In genomic region chr3:16801698-16802097, GRCh38 we compare ENCODE assay signal across 13 cellular contexts.
DNase-seq lines count a peak whose midpoint lies in the region; FAIRE-seq and TF ChIP-seq lines count a peak whose summit lies in the region.
"Had no signal": no experiment of that assay in that cellular context is flagged by ENCODE, and none has a peak within 500 bp of the region (broad histone marks: within the 10 kb centered on the region; RNA-seq: fewer than 3 reads in every experiment).

No MANE protein-coding gene starts in this region.

- peak overlapping the region in 5 of 7 donors; percentile 12 to 74 (median 48) for H3K27ac Mint-ChIP-seq in CD4-positive, alpha-beta memory T cell
- H3K27ac Mint-ChIP-seq: H9, progenitor cell of endocrine pancreas had no signal

- 42 to 66% methylated on average over 5 of the region's 5 CpGs for WGBS in sigmoid colon, 2 donors

- H2AFZ ChIP-seq in PC-9, result peak overlapping the region; percentile 3; the same call in 1 of the 2 replicates

- in situ Hi-C loops in HAP-1 (cut with MboI; ENCODE audit: low sequenced_read_pairs), result no loop called here

- H3K27ac ChIP-seq in CD4-positive, alpha-beta memory T cell (ENCODE audit: low read depth, low read length), result no peak overlapping the region
- no peak overlapping the region for H3K27ac ChIP-seq in PC-9
- peak overlapping the region in 2 of 4 donors; percentile 12 to 40 for H3K27ac ChIP-seq in sigmoid colon
- H3K27ac ChIP-seq: stomach had no signal

- no peaks in the 10 kb centered on the region for H3F3A ChIP-seq in PC-9 (ENCODE audit: insufficient read depth, low read depth)

- H3K79me2 ChIP-seq in PC-9 (ENCODE audit: low read depth), result no peaks in the 10 kb centered on the region

- CTCF ChIA-PET in CD4-positive, alpha-beta memory T cell (lab: Charles Lee; ENCODE audit: partially characterized antibody), result interaction anchor here (0.6 to 2.4 kb wide), 2 partner anchors 10 to 506 kb away, joined by 3 to 7 read pairs; no protein-coding TSS in a partner anchor
- CTCF ChIA-PET in PC-9 (lab: Charles Lee), result no interaction called here

- TF ChIP-seq CTCF in PC-9 (conservative IDR thresholded peaks at IDR 0.05) (no peak), foreskin fibroblast (IDR thresholded peaks at IDR 0.05; ENCODE audit: low read depth, low read length) (no peak), sigmoid colon (IDR thresholded peaks at IDR 0.05) (no peak)

- H3K4me3 ChIP-seq in CD4-positive, alpha-beta memory T cell (ENCODE audit: low read length in 2 of 2), result no peak overlapping the region
- H3K4me3 ChIP-seq in HAP-1, result peak overlapping the region; percentile 1; the same call in 1 of the 2 replicates
- H3K4me3 ChIP-seq in PC-9, result no peak overlapping the region
- no peak overlapping the region for H3K4me3 ChIP-seq in foreskin fibroblast (ENCODE audit: low read depth in 1 of 2, low read length in 2 of 2)
- H3K4me3 ChIP-seq in sigmoid colon, result no peak overlapping the region
- H3K4me3 ChIP-seq: heart left ventricle, stomach had no signal

- POLR2A ChIA-PET in CD4-positive, alpha-beta memory T cell (lab: Charles Lee; ENCODE audit: partially characterized antibody), result interaction anchor here (1.6 kb wide), 1 partner anchor 22 kb away, joined by 7 read pairs; no protein-coding TSS in a partner anchor
- POLR2A ChIA-PET in PC-9 (lab: Charles Lee; ENCODE audit: unreplicated experiment), result no interaction called here

- BruUV-seq in PC-9 (replicated peaks; lab: Mats Ljungman, UMichigan), result no TSS peak

- H3K4me1 ChIP-seq in CD4-positive, alpha-beta memory T cell (ENCODE audit: insufficient read depth, low read length), result peaks cover 24% of the 10 kb centered on the region
- peaks cover 31% of the 10 kb centered on the region for H3K4me1 ChIP-seq in HAP-1
- peaks cover 8% of the 10 kb centered on the region for H3K4me1 ChIP-seq in PC-9 (replicated peaks; ENCODE audit: insufficient read depth)
- H3K4me1 ChIP-seq in sigmoid colon, result no peaks in the 10 kb centered on the region

- no peak overlapping the region for H3K4me2 ChIP-seq in PC-9

- peak overlapping the region in 1 of 8 donors; percentile 64 for H3K4me3 Mint-ChIP-seq in CD4-positive, alpha-beta memory T cell
- H3K4me3 Mint-ChIP-seq: H9 had no signal

- no peaks in the 10 kb centered on the region for H3K9me2 ChIP-seq in PC-9 (ENCODE audit: insufficient read depth)

- no peaks in the 10 kb centered on the region for H3K36me3 ChIP-seq in CD4-positive, alpha-beta memory T cell (ENCODE audit: insufficient read depth, low read length)
- H3K36me3 ChIP-seq in HAP-1 (replicated peaks), result no peaks in the 10 kb centered on the region
- H3K36me3 ChIP-seq in PC-9 (ENCODE audit: low read depth), result no peaks in the 10 kb centered on the region
- H3K36me3 ChIP-seq in sigmoid colon, result no peaks in the 10 kb centered on the region
- H3K36me3 ChIP-seq: heart left ventricle, stomach had no signal

- DNase-seq in CD4-positive, alpha-beta memory T cell, result peak in 4 of 5 donors; percentile 11 to 57 (median 14)
- DNase-seq in HAP-1 (ENCODE audit: low spot score in 2 of 2) (peak; percentile 38 to 46), PC-9 (no peak), foreskin fibroblast (peak; percentile 12 to 64), NCI-H1092 treated with DMSO at 0.1 percent for 48 hours (lab: John Stamatoyannopoulos, UW) (no peak), HTR-8/SVneo (ENCODE audit: insufficient read length, low spot score) (no peak), HPDE6-E6E7 (ENCODE audit: extremely low spot score) (no peak), sigmoid colon (no peak)
- DNase-seq: H9, heart left ventricle, stomach had no signal

- no peaks in the 10 kb centered on the region for H3K27me3 ChIP-seq in CD4-positive, alpha-beta memory T cell (ENCODE audit: insufficient read depth, low read length)
- H3K27me3 ChIP-seq in HAP-1 (ENCODE audit: low read depth) (no peaks in the 10 kb centered on the region), PC-9 (ENCODE audit: insufficient read depth, low read depth) (no peaks in the 10 kb centered on the region), sigmoid colon (no peaks in the 10 kb centered on the region)
- H3K27me3 ChIP-seq: heart left ventricle, stomach had no signal

- intact Hi-C loops in CD4-positive, alpha-beta memory T cell (cut with micrococcal nuclease), result no loop called here
- intact Hi-C loops in PC-9 (cut with micrococcal nuclease; ENCODE audit: unreplicated experiment) (loop anchor here (1.0 kb wide), 1 partner anchor 193 kb away; no protein-coding TSS in a partner anchor), sigmoid colon (cut with DNase I) (no loop called here)

- no peaks in the 10 kb centered on the region for H4K20me1 ChIP-seq in PC-9 (ENCODE audit: insufficient read depth)

- FAIRE-seq in HTR-8/SVneo (lab: Jason Lieb, UNC), result no peak

- peaks cover 13 to 33% (median 18%) of the 10 kb centered on the region in 4 donors for H3K4me1 Mint-ChIP-seq in CD4-positive, alpha-beta memory T cell

- no peak for TF ChIP-seq POLR2A in sigmoid colon (IDR thresholded peaks at IDR 0.05)

- H3K36me3 Mint-ChIP-seq in CD4-positive, alpha-beta memory T cell, result no peaks in the 10 kb centered on the region
- H3K36me3 Mint-ChIP-seq: IgD-negative memory B cell had no signal

- H3K9me3 Mint-ChIP-seq in CD4-positive, alpha-beta memory T cell, result peaks cover 0 to 2% (median 0%) of the 10 kb centered on the region in 8 donors
- H3K9me3 Mint-ChIP-seq: IgD-negative memory B cell had no signal

- no peaks in the 10 kb centered on the region for H3K9me3 ChIP-seq in CD4-positive, alpha-beta memory T cell (ENCODE audit: control insufficient read depth in 1 of 2, low read length in 2 of 2)
- H3K9me3 ChIP-seq in HAP-1, result no peaks in the 10 kb centered on the region
- no peaks in the 10 kb centered on the region for H3K9me3 ChIP-seq in PC-9 (ENCODE audit: insufficient read depth, low read depth)
- H3K9me3 ChIP-seq in sigmoid colon, result peaks cover 0 to 2% (median 0%) of the 10 kb centered on the region in 4 donors
- H3K9me3 ChIP-seq: stomach had no signal

- no peaks in the 10 kb centered on the region for H3K27me3 Mint-ChIP-seq in CD4-positive, alpha-beta memory T cell
- H3K27me3 Mint-ChIP-seq: IgD-negative memory B cell, progenitor cell of endocrine pancreas had no signal

- TF ChIP-seq EP300 in sigmoid colon (IDR thresholded peaks at IDR 0.05), result no peak

Comparison
In these comparisons a context has a peak if more than half of its experiments do, and no peak if none do; other contexts are left out.
1. DNase-seq: peak in CD4-positive, alpha-beta memory T cell (4 of 5), HAP-1 (2 of 2) and foreskin fibroblast (2 of 2); none in PC-9 (0 of 2), NCI-H1092 treated with DMSO at 0.1 percent for 48 hours (single experiment), HTR-8/SVneo (single experiment), HPDE6-E6E7 (single experiment) and sigmoid colon (single experiment).